In genomic region chr1:54489627-54490240, GRCh38 we compare ENCODE assay signal across 8 cellular contexts. TPM values are rescaled to one million over a fixed set of nuclear protein-coding genes. Genes with fewer than 3 reads are reported as not detected.
A peak's percentile ranks its signal among the peaks of the same experiment; 100 is the strongest.
DNase-seq lines count a peak whose midpoint lies in the region; ATAC-seq and TF ChIP-seq lines count a peak whose summit lies in the region.

No MANE protein-coding gene starts in this region.

- peaks cover 0 to 2% (median 0%) of the 10 kb centered on the region in 7 donors for H3K9me3 Mint-ChIP-seq in naive B cell

- H3K36me3 ChIP-seq in HUES48 (ENCODE audit: control insufficient read depth, insufficient read depth, low read length), result no peaks in the 10 kb centered on the region
- no peaks in the 10 kb centered on the region for H3K36me3 ChIP-seq in adrenal gland (replicated peaks in 1 of 2)

- H3K4me1 ChIP-seq in HUES48 (ENCODE audit: control insufficient read depth, insufficient read depth, low read length) (peaks cover 35% of the 10 kb centered on the region), adrenal gland (replicated peaks in 1 of 2) (peaks cover 14 to 26% of the 10 kb centered on the region in 2 donors)

- CTCF ChIA-PET in AG04450 (lab: Charles Lee), result interaction anchor here (0.5 to 3.2 kb wide), 43 partner anchors 9 to 611 kb away, joined by 3 to 38 read pairs (median 4); partner anchors contain the start of genes ACOT11, CDCP2 and SSBP3

- H3K4me3 ChIP-seq in AG04450 (ENCODE audit: low read depth, low read length) (0 out of 2 replicates have a peak overlapping the region, but pooled peaks have one; percentile 13), HUES48 (ENCODE audit: low read depth, low read length) (no peak overlapping the region), adrenal gland (peak overlapping the region in 1 of 4 donors; percentile 58)

- H3K27ac ChIP-seq in AG04450 (ENCODE audit: low read depth, low read length), result no peak overlapping the region
- peak overlapping the region; percentile 96 for H3K27ac ChIP-seq in HUES48 (ENCODE audit: low read depth, low read length)
- H3K27ac ChIP-seq in adrenal gland, result peak overlapping the region in 3 of 5 donors; percentile 90 to 91 (median 91)

- no peak overlapping the region for H3K9ac ChIP-seq in HUES48 (ENCODE audit: low read depth, low read length)

- peak overlapping the region in 1 of 6 donors; percentile 9 for H3K27ac Mint-ChIP-seq in naive B cell

- peaks cover 0 to 7% of the 10 kb centered on the region in 2 donors for H3K36me3 Mint-ChIP-seq in naive B cell

- WGBS in adrenal gland, 4 donors, result 15 to 25% (median 21%) methylated on average over 5 to 9 of the region's 9 CpGs

- TF ChIP-seq CTCF in AG04450 (IDR thresholded peaks at IDR 0.05; ENCODE audit: low read depth, low read length), result no peak
- TF ChIP-seq CTCF in adrenal gland (IDR thresholded peaks at IDR 0.05), result peak in 2 of 6 experiments; percentile 20 to 23

- no peak for ATAC-seq in naive B cell (ENCODE audit: low read depth in 2 of 2)
- ATAC-seq in HG02981 (IDR thresholded peaks at IDR 0.05; ENCODE audit: unreplicated experiment), result no peak
- no peak for ATAC-seq in HG02852 (IDR thresholded peaks at IDR 0.05; ENCODE audit: unreplicated experiment)

- POLR2A ChIA-PET in AG04450 (lab: Yijun Ruan, JAX), result interaction anchor here (0.7 to 1.3 kb wide), 5 partner anchors 82 to 679 kb away, joined by 3 to 10 read pairs (median 5); partner anchors contain the start of gene SSBP3

- DNase-seq in AG04450 (ENCODE audit: low read depth, low spot score), result no peak
- DNase-seq in adrenal gland, result no peak
- DNase-seq in naive B cell, result no peak
- DNase-seq in SK-N-DZ (ENCODE audit: low spot score), result no peak
- DNase-seq in DMS 273 treated with DMSO at 0.1 percent for 48 hours (lab: John Stamatoyannopoulos, UW), result no peak

- peak overlapping the region; percentile 89 to 96 (median 92) for H3K4me3 Mint-ChIP-seq in naive B cell

- H3K27me3 ChIP-seq in AG04450 (ENCODE audit: control insufficient read depth, insufficient read depth, low read length) (peaks cover 4% of the 10 kb centered on the region), HUES48 (ENCODE audit: control insufficient read depth, insufficient read depth, low read length) (peaks cover 23% of the 10 kb centered on the region), adrenal gland (no peaks in the 10 kb centered on the region)

- peaks cover 27 to 45% (median 32%) of the 10 kb centered on the region in 3 donors for H3K4me1 Mint-ChIP-seq in naive B cell

- intact Hi-C loops in adrenal gland (cut with DNase I), result loop anchor here (5.0 to 10.0 kb wide), 6 partner anchors 185 to 425 kb away; partner anchors contain the start of gene TTC22 (in 1 of the 2)

- no peak for TF ChIP-seq POLR2A in adrenal gland (IDR thresholded peaks at IDR 0.05)

- H3K27me3 Mint-ChIP-seq in naive B cell, result peaks cover 11 to 25% (median 17%) of the 10 kb centered on the region in 3 donors

- H3K9me3 ChIP-seq in AG04450 (ENCODE audit: control insufficient read depth, insufficient read depth, low read length) (no peaks in the 10 kb centered on the region), HUES48 (ENCODE audit: control insufficient read depth, insufficient read depth, low read length) (no peaks in the 10 kb centered on the region), adrenal gland (replicated peaks in 1 of 3) (no peaks in the 10 kb centered on the region)

RNA-seq across cellular contexts. Expression of gene ACOT11, which starts 58.3 kb away (rescaled TPM):
- polyA plus RNA-seq in AG04450 (2011; rRNA removed), result 0.68 and 1.2 TPM in 2 replicates
- polyA minus RNA-seq in AG04450 (2011; rRNA and poly(A)+ RNA removed), result 1.00 and 1.6 TPM in 2 replicates
- total RNA-seq in adrenal gland, result 10 to 100 TPM in 3 of 8 donors, 1 to 10 TPM in 5; 6.0 to 12.7 (median 9.7) TPM
- polyA plus RNA-seq in adrenal gland, result 1 to 10 TPM; 1.6 to 9.1 (median 4.1) TPM
- not detected for polyA plus RNA-seq in naive B cell (ENCODE audit: low read depth in 6 of 6)
- polyA plus RNA-seq in SK-N-DZ (2014; cell fraction: cytosol; rRNA removed), result 5.0 and 7.7 TPM in 2 replicates
- 19.0 and 21.7 TPM in 2 replicates for polyA plus RNA-seq in SK-N-DZ (2014; cell fraction: nucleus; rRNA removed)
